ENCODE assay signal across 1 cellular context in genomic region chr3:30203301-30203700, GRCh38.
TF ChIP-seq lines count a peak whose summit lies in the region.

No MANE protein-coding gene starts in this region.

TF ChIP-seq in IMR-90, 13 proteins besides CTCF, POLR2A, EP300 and RAD21 (continued from another document):
- TF ChIP-seq CHD1 (IDR thresholded peaks at IDR 0.05; ENCODE audit: low read depth, low read length), result no peak
- TF ChIP-seq FOS (IDR thresholded peaks at IDR 0.05; ENCODE audit: low read depth, low read length), result peak; percentile 44; the same call in 1 of the 2 replicates
